8 cellular contexts compared by ENCODE assay signal in genomic region chr17:32755045-32755805, GRCh38.
DNase-seq lines count a peak whose midpoint lies in the region; ATAC-seq, FAIRE-seq and TF ChIP-seq lines count a peak whose summit lies in the region.

No MANE protein-coding gene starts in this region.

- intact Hi-C loops in K562 (cut with micrococcal nuclease): loop anchor here (1.0 to 10.0 kb wide), 6 partner anchors 20 to 500 kb away; no protein-coding TSS in a partner anchor

- POLR2A ChIA-PET in K562 (lab: Yijun Ruan, JAX): interaction anchor here (0.8 to 1.1 kb wide), 2 partner anchors 19 to 264 kb away, joined by 3 read pairs; no protein-coding TSS in a partner anchor

- no peaks in the 10 kb centered on the region for H3K9me1 ChIP-seq in K562 (ENCODE audit: control insufficient read depth, insufficient read depth, low read length)

- H3K4me2 ChIP-seq in GM23248 (ENCODE audit: unreplicated experiment) (no peak overlapping the region), K562 (ENCODE audit: insufficient read depth, low read length) (no peak overlapping the region)

- in situ Hi-C loops in GM23248 (cut with MboI) (no loop called here), K562 (cut with MboI) (no loop called here)

- H4K20me1 ChIP-seq in GM23248 (ENCODE audit: insufficient read depth) (no peaks in the 10 kb centered on the region), K562 (replicated peaks; ENCODE audit: control insufficient read depth, insufficient read depth, low read length) (no peaks in the 10 kb centered on the region)

- no peaks in the 10 kb centered on the region for H3K9me3 ChIP-seq in GM23248 (ENCODE audit: low read depth)
- no peaks in the 10 kb centered on the region for H3K9me3 ChIP-seq in K562 (replicated peaks; ENCODE audit: control insufficient read depth, insufficient read depth, low read depth, low read length)

- 0 out of 2 replicates have a peak, but pooled peaks cover 14% of the 10 kb centered on the region for H3F3A ChIP-seq in GM23248 (ENCODE audit: insufficient read depth)

- H3K4me1 ChIP-seq in GM23248 (ENCODE audit: insufficient read depth) (peaks cover 9% of the 10 kb centered on the region), K562 (replicated peaks in 1 of 2; ENCODE audit: control insufficient read depth in 2 of 2, insufficient read depth in 2 of 2, low read length in 2 of 2) (no peaks in the 10 kb centered on the region)

- BruUV-seq in K562 (replicated peaks; lab: Mats Ljungman, UMichigan): no TSS peak

- H3K27me3 ChIP-seq in GM23248 (replicated peaks; ENCODE audit: insufficient read depth) (no peaks in the 10 kb centered on the region), K562 (ENCODE audit: control insufficient read depth in 2 of 2, insufficient read depth in 2 of 2, low read length in 2 of 2) (no peaks in the 10 kb centered on the region)

- DNase-seq in AG10803 (ENCODE audit: low read depth) (peak; percentile 62), GM23248 (peak; percentile 82), NCI-H446 treated with DMSO at 0.1 percent for 48 hours (lab: John Stamatoyannopoulos, UW) (peak; percentile 67), K562 (ENCODE audit: extremely low read depth in 1 of 4, low spot score in 3 of 4) (peak; percentile 41 to 54 (median 51)), iPS-NIHi7 (ENCODE audit: extremely low spot score) (peak; percentile 13)
- no peak for DNase-seq in stimulated activated naive CD8-positive, alpha-beta T cell treated with anti-CD3 and anti-CD28 coated beads, Interleukin-15, Interleukin-2, amounts not matched to agents 100 U/mL and 50 U/mL, for 24 hours
- DNase-seq in stimulated activated CD4-positive, alpha-beta T cell treated with anti-CD3 and anti-CD28 coated beads, Interleukin-12 subunit alpha, Interleukin-12 subunit beta, amount 100 ng/mL, for 4 hours: no peak
- DNase-seq in stimulated activated CD4-positive, alpha-beta T cell treated with anti-CD3 and anti-CD28 coated beads, Interleukin-2, amount 100 ng/mL, for 24 hours: no peak

- no peak overlapping the region for H3K27ac ChIP-seq in GM23248
- H3K27ac ChIP-seq in K562 (ENCODE audit: extremely low read depth, low read depth, low read length): no peak overlapping the region

- H2AFZ ChIP-seq in GM23248 (no peak overlapping the region), K562 (ENCODE audit: low read depth, low read length) (no peak overlapping the region)

- WGBS in GM23248 (ENCODE audit: low coverage in 1 of 2, low lambda C conversion rate in 2 of 2, missing lambda C conversion rate in 2 of 2), 2 experiments: 66 to 72% methylated on average over 7 of the region's 7 CpGs
- 53% methylated on average over 7 of the region's 7 CpGs for WGBS in K562 (ENCODE audit: insufficient coverage, low coverage, missing lambda C conversion rate)

- H3K4me3 ChIP-seq in AG10803 (ENCODE audit: low read length) (no peak overlapping the region), GM23248 (no peak overlapping the region), K562 (no peak overlapping the region)

- peak; percentile 31 to 83; a peak in 3 of 4 replicates for TF ChIP-seq RAD21 in K562 (CRISPR knock-in tag; conservative IDR thresholded peaks at IDR 0.05 in 1 of 2, IDR thresholded peaks at IDR 0.05 in 1 of 2)

- peaks cover 16% of the 10 kb centered on the region for H3K36me3 ChIP-seq in GM23248 (ENCODE audit: low read depth)
- H3K36me3 ChIP-seq in K562 (ENCODE audit: control insufficient read depth, insufficient read depth, low read length): peaks cover 24% of the 10 kb centered on the region; the same call in 2 of the 3 replicates

- ATAC-seq in K562: peak; percentile 90
- peak; percentile 40 for ATAC-seq in stimulated activated naive CD8-positive, alpha-beta T cell treated with anti-CD3 and anti-CD28 coated beads, Interleukin-15, Interleukin-2, amounts not matched to agents 100 U/mL and 50 U/mL, for 24 hours

- no peaks in the 10 kb centered on the region for H3K9me2 ChIP-seq in GM23248 (ENCODE audit: insufficient read depth)

- CTCF ChIA-PET in K562 (lab: Yijun Ruan, JAX; ENCODE audit: low intra/inter-chr PET ratio): interaction anchor here (0.6 to 1.9 kb wide), 7 partner anchors 94 to 503 kb away, joined by 3 to 9 read pairs (median 3); no protein-coding TSS in a partner anchor

- TF ChIP-seq EP300 in K562 (IDR thresholded peaks at IDR 0.05; ENCODE audit: low read length): no peak

- TF ChIP-seq CTCF in AG10803 (conservative IDR thresholded peaks at IDR 0.05; ENCODE audit: low read length) (peak; percentile 52), K562 (IDR thresholded peaks at IDR 0.05 in 2 of 3, conservative IDR thresholded peaks at IDR 0.05 in 1 of 3; ENCODE audit: insufficient read depth in 2 of 3, low read depth in 1 of 3, low read length in 3 of 3) (peak; percentile 45 to 85 (median 48); a peak in 4 of 6 replicates)

- peak; percentile 70 for FAIRE-seq in K562 (lab: Jason Lieb, UNC)

- TF ChIP-seq POLR2A in K562 (conservative IDR thresholded peaks at IDR 0.05): no peak

- H3K79me2 ChIP-seq in GM23248 (ENCODE audit: insufficient read depth): no peaks in the 10 kb centered on the region
- no peaks in the 10 kb centered on the region for H3K79me2 ChIP-seq in K562 (ENCODE audit: control insufficient read depth, insufficient read depth, low read length)

- H3K9ac ChIP-seq in GM23248 (no peak overlapping the region), K562 (ENCODE audit: insufficient read depth in 1 of 2, low read depth in 2 of 2, low read length in 2 of 2) (no peak overlapping the region)

TF ChIP-seq in K562, 482 proteins besides CTCF, POLR2A, EP300 and RAD21 (continues in another document):
- TF ChIP-seq HIVEP1 (CRISPR knock-in tag; IDR thresholded peaks at IDR 0.05): no peak
- TF ChIP-seq ZSCAN29 (IDR thresholded peaks at IDR 0.05): no peak
- TF ChIP-seq KHSRP (IDR thresholded peaks at IDR 0.05): no peak
- TF ChIP-seq ZNF444 (CRISPR knock-in tag; IDR thresholded peaks at IDR 0.05): no peak
- no peak for TF ChIP-seq GABPB2 (CRISPR knock-in tag; conservative IDR thresholded peaks at IDR 0.05)
- 0 out of 2 replicates have a peak, but pooled peaks have one; percentile 18 for TF ChIP-seq EP400 (IDR thresholded peaks at IDR 0.05)
- no peak for TF ChIP-seq ESRRA (IDR thresholded peaks at IDR 0.05; ENCODE audit: borderline replicate concordance, low read depth)
- no peak for TF ChIP-seq FOXK2 (conservative IDR thresholded peaks at IDR 0.05 in 1 of 2, IDR thresholded peaks at IDR 0.05 in 1 of 2; ENCODE audit: low read depth in 2 of 2)
- TF ChIP-seq DPF2 (IDR thresholded peaks at IDR 0.05): peak; percentile 19; the same call in 1 of the 2 replicates
- TF ChIP-seq ZNF316 (IDR thresholded peaks at IDR 0.05): no peak
- no peak for TF ChIP-seq PPARD (CRISPR knock-in tag; IDR thresholded peaks at IDR 0.05)
- no peak for TF ChIP-seq SLC30A9 (CRISPR knock-in tag; IDR thresholded peaks at IDR 0.05)
- no peak for TF ChIP-seq ZNF384 (IDR thresholded peaks at IDR 0.05; ENCODE audit: low read depth, low read length)
- no peak for TF ChIP-seq ZNF668 (CRISPR knock-in tag; IDR thresholded peaks at IDR 0.05)
- no peak for TF ChIP-seq EZH2 (IDR thresholded peaks at IDR 0.05; ENCODE audit: borderline replicate concordance, low read depth, low read length)
- no peak for TF ChIP-seq MYC (IDR thresholded peaks at IDR 0.05; ENCODE audit: low read depth, low read length)
- TF ChIP-seq MYC (CRISPR knock-in tag; IDR thresholded peaks at IDR 0.05; ENCODE audit: borderline replicate concordance, low read depth): no peak
- peak; percentile 51 to 60 for TF ChIP-seq NRF1 (conservative IDR thresholded peaks at IDR 0.05 in 1 of 2, IDR thresholded peaks at IDR 0.05 in 1 of 2)
- no peak for TF ChIP-seq HDGF (IDR thresholded peaks at IDR 0.05)
- no peak for TF ChIP-seq CSDE1 (IDR thresholded peaks at IDR 0.05)
- no peak for TF ChIP-seq CEBPG (CRISPR knock-in tag; IDR thresholded peaks at IDR 0.05)
- peak in 1 of 2 experiments; percentile 49; a peak in 1 of 4 replicates for TF ChIP-seq CEBPG (tag; conservative IDR thresholded peaks at IDR 0.05 in 1 of 2, IDR thresholded peaks at IDR 0.05 in 1 of 2)
- TF ChIP-seq NBN (IDR thresholded peaks at IDR 0.05; ENCODE audit: low read depth): no peak
- TF ChIP-seq CREB5 (CRISPR knock-in tag; IDR thresholded peaks at IDR 0.05): no peak
- peak; percentile 83; the same call in 1 of the 2 replicates for TF ChIP-seq ARID3A (IDR thresholded peaks at IDR 0.05; ENCODE audit: borderline replicate concordance, low read depth, low read length)
- peak; percentile 98 for TF ChIP-seq ATF7 (IDR thresholded peaks at IDR 0.05)

Comparison
In these comparisons a context has a peak if more than half of its experiments do, and no peak if none do; other contexts are left out.
1. DNase-seq: peak in AG10803 (single experiment), GM23248 (single experiment), NCI-H446 treated with DMSO at 0.1 percent for 48 hours (single experiment), K562 (4 of 4) and iPS-NIHi7 (single experiment); none in stimulated activated naive CD8-positive, alpha-beta T cell treated with anti-CD3 and anti-CD28 coated beads, Interleukin-15, Interleukin-2, amounts not matched to agents 100 U/mL and 50 U/mL, for 24 hours (single experiment), stimulated activated CD4-positive, alpha-beta T cell treated with anti-CD3 and anti-CD28 coated beads, Interleukin-12 subunit alpha, Interleukin-12 subunit beta, amount 100 ng/mL, for 4 hours (single experiment) and stimulated activated CD4-positive, alpha-beta T cell treated with anti-CD3 and anti-CD28 coated beads, Interleukin-2, amount 100 ng/mL, for 24 hours (0 of 2).